ENCODE assay signal across 8 cellular contexts in genomic region chr3:9791790-9792404, GRCh38. TPM values are rescaled to one million over a fixed set of nuclear protein-coding genes. Genes with fewer than 3 reads are reported as not detected.
DNase-seq lines count a peak whose midpoint lies in the region; ATAC-seq lines count a peak whose summit lies in the region.

No MANE protein-coding gene starts in this region.

- no peaks in the 10 kb centered on the region for H3K27me3 Mint-ChIP-seq in CD4-positive, CD25-positive, alpha-beta regulatory T cell
- no peaks in the 10 kb centered on the region for H3K27me3 Mint-ChIP-seq in effector memory CD8-positive, alpha-beta T cell

- peaks cover 24 to 69% (median 48%) of the 10 kb centered on the region in 4 donors for H3K4me1 Mint-ChIP-seq in CD4-positive, CD25-positive, alpha-beta regulatory T cell
- H3K4me1 Mint-ChIP-seq in effector memory CD8-positive, alpha-beta T cell (ENCODE audit: low read depth in 2 of 2), result peaks cover 37 to 38% of the 10 kb centered on the region in 2 donors

- peak overlapping the region; percentile 92 to 99 (median 96) for H3K4me3 Mint-ChIP-seq in CD4-positive, CD25-positive, alpha-beta regulatory T cell
- peak overlapping the region; percentile 82 to 97 for H3K4me3 Mint-ChIP-seq in effector memory CD8-positive, alpha-beta T cell

- peaks cover 29% of the 10 kb centered on the region for H3K36me3 Mint-ChIP-seq in CD4-positive, CD25-positive, alpha-beta regulatory T cell
- peaks cover 59% of the 10 kb centered on the region for H3K36me3 Mint-ChIP-seq in effector memory CD8-positive, alpha-beta T cell (ENCODE audit: insufficient read depth)

- intact Hi-C loops in sciatic nerve (cut with DNase I), result no loop called here

- no peaks in the 10 kb centered on the region for H3K9me3 Mint-ChIP-seq in CD4-positive, CD25-positive, alpha-beta regulatory T cell
- no peaks in the 10 kb centered on the region for H3K9me3 Mint-ChIP-seq in effector memory CD8-positive, alpha-beta T cell

- H3K27ac ChIP-seq in CD4-positive, CD25-positive, alpha-beta regulatory T cell (ENCODE audit: insufficient read depth, low read length, poor library complexity, severe bottlenecking), result peak overlapping the region; percentile 96

- H3K4me3 ChIP-seq in CD4-positive, CD25-positive, alpha-beta regulatory T cell (ENCODE audit: low read depth, low read length), result peak overlapping the region; percentile 95
- H3K4me3 ChIP-seq in MG63 (peak overlapping the region; percentile 81), neuron (ENCODE audit: low read length) (peak overlapping the region; percentile 95)

- H2AFZ ChIP-seq in neuron (ENCODE audit: low read depth, low read length), result peak overlapping the region; percentile 50

- peak overlapping the region; percentile 98 to 100 (median 99) for H3K27ac Mint-ChIP-seq in CD4-positive, CD25-positive, alpha-beta regulatory T cell
- H3K27ac Mint-ChIP-seq in effector memory CD8-positive, alpha-beta T cell, result peak overlapping the region; percentile 98 to 99

- H3K36me3 ChIP-seq in CD4-positive, CD25-positive, alpha-beta regulatory T cell (ENCODE audit: control insufficient read depth, insufficient read depth, low read length), result peaks cover 37% of the 10 kb centered on the region
- H3K36me3 ChIP-seq in MG63 (peaks cover 4% of the 10 kb centered on the region; the same call in 1 of the 2 replicates), neuron (ENCODE audit: insufficient read depth, low read length) (peaks cover 43% of the 10 kb centered on the region)

- no peaks in the 10 kb centered on the region for H3K9me3 ChIP-seq in CD4-positive, CD25-positive, alpha-beta regulatory T cell (ENCODE audit: control insufficient read depth in 2 of 2, low read length in 2 of 2)
- H3K9me3 ChIP-seq in MG63, result no peaks in the 10 kb centered on the region
- H3K9me3 ChIP-seq in neuron (ENCODE audit: low read length), result no peaks in the 10 kb centered on the region

- no peak for ATAC-seq in CD4-positive, CD25-positive, alpha-beta regulatory T cell (ENCODE audit: low read depth in 2 of 2)
- no peak for ATAC-seq in effector memory CD8-positive, alpha-beta T cell (replicated peaks)
- ATAC-seq in HG02973 (IDR thresholded peaks at IDR 0.05; ENCODE audit: unreplicated experiment), result no peak
- ATAC-seq in sciatic nerve, result no peak

- no peak for DNase-seq in CD4-positive, CD25-positive, alpha-beta regulatory T cell
- DNase-seq in MG63 (no peak), DMS53 (lab: John Stamatoyannopoulos, UW) (no peak), sciatic nerve (ENCODE audit: low spot score) (no peak), NCI-H2171 treated with DMSO at 0.1 percent for 48 hours (lab: John Stamatoyannopoulos, UW) (no peak)
- no peak for DNase-seq in effector memory CD8-positive, alpha-beta T cell

- H3K27me3 ChIP-seq in CD4-positive, CD25-positive, alpha-beta regulatory T cell (ENCODE audit: control insufficient read depth, insufficient read depth, low read length), result no peaks in the 10 kb centered on the region
- no peaks in the 10 kb centered on the region for H3K27me3 ChIP-seq in MG63
- H3K27me3 ChIP-seq in neuron (ENCODE audit: insufficient read depth, low read length), result no peaks in the 10 kb centered on the region

- H3K4me1 ChIP-seq in CD4-positive, CD25-positive, alpha-beta regulatory T cell (ENCODE audit: control insufficient read depth, insufficient read depth, low read length, poor library complexity, severe bottlenecking), result peaks cover 47% of the 10 kb centered on the region
- peaks cover 15% of the 10 kb centered on the region for H3K4me1 ChIP-seq in neuron (ENCODE audit: insufficient read depth, low read length)

RNA-seq across cellular contexts. Expression of gene TADA3, which starts 0.4 kb away (rescaled TPM):
- 44.7 TPM for total RNA-seq in CD4-positive, CD25-positive, alpha-beta regulatory T cell
- polyA plus RNA-seq in CD4-positive, CD25-positive, alpha-beta regulatory T cell, result 10 to 100 TPM; 50.2 to 69.0 (median 60.5) TPM
- 60.3 and 83.8 TPM in 2 replicates for total RNA-seq in MG63 (2014; rRNA removed; shearing (Covaris generic); ENCODE audit: low replicate concordance)
- total RNA-seq in sciatic nerve, result 43.1 TPM

RNA-seq across cellular contexts. Expression of gene ARPC4, which starts 1.0 kb away (rescaled TPM):
- 203 TPM for total RNA-seq in CD4-positive, CD25-positive, alpha-beta regulatory T cell
- 100 to 1,000 TPM; 294 to 384 (median 336) TPM for polyA plus RNA-seq in CD4-positive, CD25-positive, alpha-beta regulatory T cell
- 125 and 175 TPM in 2 replicates for total RNA-seq in MG63 (2014; rRNA removed; shearing (Covaris generic); ENCODE audit: low replicate concordance)
- 117 TPM for total RNA-seq in sciatic nerve

RNA-seq across cellular contexts. Expression of gene TTLL3, which starts 18.2 kb away (rescaled TPM):
- 89.9 TPM for total RNA-seq in CD4-positive, CD25-positive, alpha-beta regulatory T cell
- polyA plus RNA-seq in CD4-positive, CD25-positive, alpha-beta regulatory T cell, result 1 to 10 TPM; 2.3 to 3.8 (median 3.1) TPM
- total RNA-seq in MG63 (2014; rRNA removed; shearing (Covaris generic); ENCODE audit: low replicate concordance), result 0.10 and 3.1 TPM in 2 replicates
- 113 TPM for total RNA-seq in sciatic nerve

RNA-seq across cellular contexts. Expression of gene CAMK1, which starts 22.1 kb away (rescaled TPM):
- total RNA-seq in CD4-positive, CD25-positive, alpha-beta regulatory T cell, result 4.9 TPM
- polyA plus RNA-seq in CD4-positive, CD25-positive, alpha-beta regulatory T cell, result 10 to 100 TPM in 1 of 4 donors, 1 to 10 TPM in 3; 4.5 to 13.7 (median 7.7) TPM
- total RNA-seq in MG63 (2014; rRNA removed; shearing (Covaris generic); ENCODE audit: low replicate concordance), result 2.7 and 5.0 TPM in 2 replicates
- total RNA-seq in sciatic nerve, result 26.9 TPM

RNA-seq across cellular contexts. Expression of gene OGG1, which starts 42.1 kb away (rescaled TPM):
- total RNA-seq in CD4-positive, CD25-positive, alpha-beta regulatory T cell, result 26.3 TPM
- polyA plus RNA-seq in CD4-positive, CD25-positive, alpha-beta regulatory T cell, result 10 to 100 TPM; 21.8 to 30.2 (median 26.7) TPM
- 8.0 and 21.4 TPM in 2 replicates for total RNA-seq in MG63 (2014; rRNA removed; shearing (Covaris generic); ENCODE audit: low replicate concordance)
- 31.2 TPM for total RNA-seq in sciatic nerve

Comparison
In these comparisons a context has a peak if more than half of its experiments do, and no peak if none do; other contexts are left out.
1. RNA of gene TTLL3, which starts 18.2 kb away (total RNA-seq): 113 TPM in sciatic nerve (single experiment) and 89.9 TPM in CD4-positive, CD25-positive, alpha-beta regulatory T cell (single experiment); 0.10 to 3.1 TPM in MG63; every median in the first group is over 10 times any median in the second.
2. Peak in every context shown above with its lines, with median percentiles within 50 percentile points of each other: H3K4me3 ChIP-seq.